ENCODE assay signal across 8 cellular contexts in the genomic region with DNA sequence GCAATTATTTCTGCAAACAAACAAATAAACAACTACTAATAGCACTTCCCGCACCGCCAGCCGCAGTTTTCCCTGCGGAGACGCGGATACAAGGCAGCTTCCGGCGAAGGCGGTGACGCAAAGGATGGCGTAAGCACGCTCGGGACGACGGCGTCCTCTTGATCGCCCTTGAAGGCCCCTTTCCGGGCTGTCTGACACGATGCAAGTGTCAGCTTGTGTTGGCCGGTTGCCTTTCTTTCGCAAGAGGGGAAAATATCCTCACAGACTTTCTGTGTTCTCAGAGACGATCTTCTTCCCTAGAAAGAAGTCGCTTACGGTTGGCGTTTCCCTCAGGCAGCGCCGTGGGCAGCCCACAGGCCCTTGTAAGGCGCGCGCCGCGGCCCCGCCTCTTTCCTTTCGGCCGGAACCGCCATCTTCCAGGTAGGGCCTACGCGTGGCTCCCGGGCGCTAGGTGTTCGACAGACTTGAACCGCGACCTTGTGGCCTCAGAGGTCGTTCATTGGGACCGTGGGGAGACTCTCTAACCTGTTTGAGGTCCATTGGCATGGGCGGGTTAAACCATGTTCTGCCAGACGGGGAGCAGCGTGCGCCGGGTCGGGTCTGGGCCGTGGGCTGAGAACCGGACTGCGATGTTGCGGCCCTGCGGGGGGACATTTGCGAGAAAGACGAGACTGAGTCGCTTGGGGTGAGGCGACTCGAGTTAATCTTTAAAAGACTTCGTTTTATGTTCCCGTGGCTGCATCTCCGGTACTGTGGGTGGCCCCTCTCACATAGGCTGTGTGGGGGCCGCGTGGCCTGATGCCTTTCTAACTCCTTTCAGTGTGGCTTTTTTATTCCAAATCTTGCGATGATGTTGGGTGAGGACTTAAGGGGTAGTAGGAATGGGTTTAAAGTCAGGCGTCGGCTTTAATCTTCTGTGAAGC. TPM values are rescaled to one million over a fixed set of nuclear protein-coding genes. Genes with fewer than 3 reads are reported as not detected.
DNase-seq lines count a peak whose midpoint lies in the region; ATAC-seq and TF ChIP-seq lines count a peak whose summit lies in the region.

A gene (plus strand): TSS at position 393 of the 923 bp plus-strand sequence. CDS start 2,219 bp downstream, outside the sequence.

- H3K9me3 ChIP-seq in BLaER1 treated with 17β-estradiol and CSF1 and Interleukin-3, amounts not matched to agents 10 nM and 100 nM (replicated peaks in 1 of 11): no peaks in the 10 kb centered on the region
- no peaks in the 10 kb centered on the region for H3K9me3 ChIP-seq in left lung

- no peak for TF ChIP-seq CTCF in left lung (IDR thresholded peaks at IDR 0.05)

- H3K9ac ChIP-seq in BLaER1 treated with 17β-estradiol and CSF1 and Interleukin-3, amounts not matched to agents 10 nM and 100 nM: peak within 1 kb of the TSS; percentile 97 to 100 (median 99)

- peak; percentile 91 for ATAC-seq in GM19328 (IDR thresholded peaks at IDR 0.05; ENCODE audit: unreplicated experiment)
- peak; percentile 91 for ATAC-seq in HG03520 (IDR thresholded peaks at IDR 0.05; ENCODE audit: unreplicated experiment)
- ATAC-seq in left lung: peak; percentile 97

- H3K4me3 ChIP-seq in BLaER1 treated with 17β-estradiol and CSF1 and Interleukin-3, amounts not matched to agents 10 nM and 100 nM: peak within 1 kb of the TSS; percentile 80 to 97 (median 92)
- peak within 1 kb of the TSS; percentile 92 to 94 for H3K4me3 ChIP-seq in left lung

- DNase-seq in NCI-H748 treated with DMSO at 0.1 percent for 48 hours (lab: John Stamatoyannopoulos, UW) (peak; percentile 100), dermis blood vessel endothelial cell (peak; percentile 99), left lung (peak; percentile 96 to 97)
- DNase-seq in activated CD4-positive, alpha-beta T cell treated with anti-CD3 and anti-CD28 coated beads, Interleukin-2, amount 50 U/mL, for 4 hours: peak; percentile 87 to 90
- peak; percentile 89 to 91 for DNase-seq in stimulated activated CD4-positive, alpha-beta T cell treated with anti-CD3 and anti-CD28 coated beads, Interleukin-2, amount 100 ng/mL, for 48 hours

- intact Hi-C loops in left lung (cut with DNase I): no loop called here

- peak within 1 kb of the TSS; percentile 93 to 99 (median 99) for H3K27ac ChIP-seq in BLaER1 treated with 17β-estradiol and CSF1 and Interleukin-3, amounts not matched to agents 10 nM and 100 nM
- H3K27ac ChIP-seq in left lung: peak within 1 kb of the TSS; percentile 97 to 98

- peaks cover 19 to 43% (median 32%) of the 10 kb centered on the region in 10 experiments for H3K4me1 ChIP-seq in BLaER1 treated with 17β-estradiol and CSF1 and Interleukin-3, amounts not matched to agents 10 nM and 100 nM
- H3K4me1 ChIP-seq in left lung: peaks cover 16 to 51% of the 10 kb centered on the region in 2 donors

- peaks cover 18 to 45% (median 38%) of the 10 kb centered on the region in 11 experiments; a peak in 19 of 22 replicates for H4K20me1 ChIP-seq in BLaER1 treated with 17β-estradiol and CSF1 and Interleukin-3, amounts not matched to agents 10 nM and 100 nM

- no peaks in the 10 kb centered on the region for H3K27me3 ChIP-seq in BLaER1 treated with 17β-estradiol and CSF1 and Interleukin-3, amounts not matched to agents 10 nM and 100 nM
- H3K27me3 ChIP-seq in left lung: no peaks in the 10 kb centered on the region

- H3K36me3 ChIP-seq in BLaER1 treated with 17β-estradiol and CSF1 and Interleukin-3, amounts not matched to agents 10 nM and 100 nM: peaks cover 31 to 46% (median 39%) of the 10 kb centered on the region in 11 experiments
- H3K36me3 ChIP-seq in left lung: peaks cover 0 to 30% of the 10 kb centered on the region in 2 donors

- H3K4me2 ChIP-seq in BLaER1 treated with 17β-estradiol and CSF1 and Interleukin-3, amounts not matched to agents 10 nM and 100 nM: peak within 1 kb of the TSS; percentile 85 to 100 (median 93)

RNA-seq across cellular contexts. Expression of the gene that starts here (rescaled TPM):
- 435 and 648 TPM in 2 replicates for total RNA-seq in dermis blood vessel endothelial cell
- total RNA-seq in left lung: 100 to 1,000 TPM; 737 to 814 TPM

Comparison
In these comparisons a context has a peak if more than half of its experiments do, and no peak if none do; other contexts are left out.
1. Peak in every context shown above with its lines: DNase-seq, ATAC-seq, H3K4me3 ChIP-seq and H3K27ac ChIP-seq.